In genomic region chr3:103056953-103057450, GRCh38 we compare ENCODE assay signal across 2 cellular contexts.
TF ChIP-seq lines count a peak whose summit lies in the region.

No MANE protein-coding gene starts in this region.

TF ChIP-seq in SK-N-SH treated with all-trans-retinoic acid at 6 μM for 48 hours, 23 proteins besides CTCF, POLR2A, EP300 and RAD21 (continued from another document):
- no peak for TF ChIP-seq PATZ1 (CRISPR knock-in tag; IDR thresholded peaks at IDR 0.05; ENCODE audit: borderline replicate concordance)
- no peak for TF ChIP-seq ESRRG (CRISPR knock-in tag; IDR thresholded peaks at IDR 0.05)
- no peak for TF ChIP-seq ZNF8 (CRISPR knock-in tag; IDR thresholded peaks at IDR 0.05)
- no peak for TF ChIP-seq ARNTL (CRISPR knock-in tag; IDR thresholded peaks at IDR 0.05; ENCODE audit: borderline replicate concordance, low read depth)
- no peak for TF ChIP-seq ZC3H10 (CRISPR knock-in tag; IDR thresholded peaks at IDR 0.05)
- no peak for TF ChIP-seq TSHZ2 (CRISPR knock-in tag; IDR thresholded peaks at IDR 0.05)
- no peak for TF ChIP-seq ZNF70 (CRISPR knock-in tag; IDR thresholded peaks at IDR 0.05)
- TF ChIP-seq GLIS3 (CRISPR knock-in tag; IDR thresholded peaks at IDR 0.05), result no peak
- TF ChIP-seq OSR1 (CRISPR knock-in tag; IDR thresholded peaks at IDR 0.05), result no peak
- no peak for TF ChIP-seq TOX (CRISPR knock-in tag; IDR thresholded peaks at IDR 0.05; ENCODE audit: borderline replicate concordance)
- TF ChIP-seq ZFP3 (CRISPR knock-in tag; IDR thresholded peaks at IDR 0.05), result no peak
- no peak for TF ChIP-seq RARB (CRISPR knock-in tag; IDR thresholded peaks at IDR 0.05)
- no peak for TF ChIP-seq CSRNP3 (CRISPR knock-in tag; IDR thresholded peaks at IDR 0.05)
- no peak for TF ChIP-seq ZNF565 (CRISPR knock-in tag; conservative IDR thresholded peaks at IDR 0.05; ENCODE audit: low read depth)

TF ChIP-seq in SK-N-SH, 30 proteins besides CTCF, POLR2A, EP300 and RAD21 (continued from another document):
- TF ChIP-seq SMC3 (IDR thresholded peaks at IDR 0.05; ENCODE audit: low read depth, low read length) (no peak), GABPA (IDR thresholded peaks at IDR 0.05; ENCODE audit: low read depth) (no peak), CHD2 (IDR thresholded peaks at IDR 0.05; ENCODE audit: low read length, partially characterized antibody) (no peak), EZH2phosphoT487 (IDR thresholded peaks at IDR 0.05; ENCODE audit: borderline replicate concordance, low read depth) (no peak)
